Comparison of ENCODE assay signal across 8 cellular contexts in genomic region chr19:6767357-6768235, GRCh38. TPM values are rescaled to one million over a fixed set of nuclear protein-coding genes. Genes with fewer than 3 reads are reported as not detected.
DNase-seq lines count a peak whose midpoint lies in the region; ATAC-seq and TF ChIP-seq lines count a peak whose summit lies in the region.

SH2D3A (minus strand) TSS chr19:6767435; CDS start chr19:6763748, 3,687 bp downstream.

- peak within 1 kb of the TSS; percentile 4 for H3K4me3 ChIP-seq in lower leg skin (ENCODE audit: low read depth, poor library complexity, severe bottlenecking)

- ATAC-seq in GM18505 (IDR thresholded peaks at IDR 0.05; ENCODE audit: unreplicated experiment): peak; percentile 70
- peak; percentile 75 for ATAC-seq in HG02870 (IDR thresholded peaks at IDR 0.05; ENCODE audit: unreplicated experiment)

- TF ChIP-seq POLR2A in GM18505 (IDR thresholded peaks at IDR 0.05; ENCODE audit: borderline replicate concordance, extremely low read depth, insufficient read depth, insufficient read length) (peak; percentile 52), lower leg skin (IDR thresholded peaks at IDR 0.05) (no peak)

- intact Hi-C loops in lower leg skin (cut with DNase I; ENCODE audit: low total_unique reads): no loop called here

- no peak for TF ChIP-seq CTCF in lower leg skin (IDR thresholded peaks at IDR 0.05)

- peak; percentile 92 for DNase-seq in NCI-H2029 treated with DMSO at 0.1 percent for 48 hours (lab: John Stamatoyannopoulos, UW)
- DNase-seq in activated CD4-positive, CD25-positive, alpha-beta regulatory T cell (lab: John Stamatoyannopoulos, UW): peak; percentile 79 to 86 (median 86)
- peak; percentile 96 for DNase-seq in central memory CD4-positive, alpha-beta T cell
- peak; percentile 87 to 97 for DNase-seq in lower leg skin (ENCODE audit: low spot score in 2 of 2)
- peak; percentile 63 for DNase-seq in stimulated activated CD8-positive, alpha-beta memory T cell treated with anti-CD3 and anti-CD28 coated beads, Interleukin-15, amount 100 ng/mL, for 24 hours (ENCODE audit: low read depth)
- DNase-seq in NCI-H446 (lab: John Stamatoyannopoulos, UW): no peak

- 2 to 4% methylated on average over 41 to 46 of the region's 47 CpGs for WGBS in lower leg skin, 2 donors

RNA-seq across cellular contexts. Expression of gene SH2D3A, which starts in this region (rescaled TPM):
- 100 to 1,000 TPM in 1 of 4 donors, 10 to 100 TPM in 3; 53.0 to 142 (median 62.3) TPM for total RNA-seq in lower leg skin

Comparison
In these comparisons a context has a peak if more than half of its experiments do, and no peak if none do; other contexts are left out.
1. DNase-seq: peak in NCI-H2029 treated with DMSO at 0.1 percent for 48 hours (single experiment), activated CD4-positive, CD25-positive, alpha-beta regulatory T cell (4 of 4), central memory CD4-positive, alpha-beta T cell (single experiment), lower leg skin (2 of 2) and stimulated activated CD8-positive, alpha-beta memory T cell treated with anti-CD3 and anti-CD28 coated beads, Interleukin-15, amount 100 ng/mL, for 24 hours (single experiment); none in NCI-H446 (0 of 2).